In the genomic region with DNA sequence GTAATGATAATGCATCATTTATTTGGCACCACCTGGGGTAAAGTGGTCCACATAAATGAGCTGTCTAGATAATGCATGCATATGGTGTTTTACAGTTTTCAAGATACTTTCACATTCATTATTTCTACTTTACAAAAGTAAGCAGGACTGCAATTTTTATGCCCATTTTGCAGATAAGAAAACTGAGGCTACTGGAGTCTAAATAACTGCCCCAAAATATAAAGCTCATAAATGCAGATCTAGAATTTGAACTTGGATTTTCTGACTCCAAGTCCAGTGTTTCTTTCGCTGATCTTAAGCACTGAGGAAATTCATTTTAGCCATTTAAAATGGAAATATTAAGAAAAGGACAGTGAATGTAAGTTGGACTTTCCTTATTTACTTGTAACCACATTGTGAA, we compare ENCODE assay signal across 29 cellular contexts.
"Had no signal": no experiment of that assay in that cellular context is flagged by ENCODE, and none has a peak within 500 bp of the region (broad histone marks: within the 10 kb centered on the region; RNA-seq: fewer than 3 reads in every experiment).

No MANE protein-coding gene starts in this region.

- H3K4me1 ChIP-seq: stomach, suprapubic skin, testis, thyroid gland, tibial artery, tibial nerve, transverse colon, upper lobe of left lung, upper lobe of right lung, uterus, vagina had no signal

- DNase-seq: stimulated activated CD4-positive, alpha-beta T cell treated with anti-CD3 and anti-CD28 coated beads, Interleukin-2, amount 100 ng/mL, for 48 hours; stimulated activated CD4-positive, alpha-beta T cell treated with anti-CD3 and anti-CD28 coated beads, Interleukin-4, amount 100 ng/mL, for 1 hour; stimulated activated CD4-positive, alpha-beta T cell treated with anti-CD3 and anti-CD28 coated beads, Interleukin-4, amount 100 ng/mL, for 24 hours; stimulated activated CD4-positive, alpha-beta T cell treated with anti-CD3 and anti-CD28 coated beads, Interleukin-4, amount 100 ng/mL, for 4 hours; stimulated activated CD8-positive, alpha-beta memory T cell treated with anti-CD3 and anti-CD28 coated beads, Interleukin-4, amount 100 ng/mL, for 48 hours; stimulated activated naive B cell treated with anti-CD40 and anti-IgM and Interleukin-4, amounts not matched to agents 10 μg/mL and 1 μg/mL and 100 μg/mL, for 72 hours; stimulated activated naive CD4-positive, alpha-beta T cell; stimulated activated naive CD4-positive, alpha-beta T cell treated with Interleukin-2 at 50 U/mL for 16 hours; stimulated activated naive CD8-positive, alpha-beta T cell treated with anti-CD3 and anti-CD28 coated beads, Interleukin-15, amount 100 ng/mL, for 72 hours; stimulated activated naive CD8-positive, alpha-beta T cell treated with anti-CD3 and anti-CD28 coated beads, Interleukin-15, Interleukin-2, amounts not matched to agents 100 U/mL and 50 U/mL, for 24 hours; stomach; substantia nigra; testis; thyroid gland; tibial artery; transverse colon; trophoblast cell; upper lobe of left lung; upper lobe of right lung; uterus had no signal

- ATAC-seq: stimulated activated effector memory CD8-positive, alpha-beta T cell treated with anti-CD3 and anti-CD28 coated beads, Interleukin-12 subunit alpha, Interleukin-12 subunit beta, amount 100 ng/mL, for 72 hours; stimulated activated memory B cell treated with anti-CD40 and anti-IgM and Interleukin-4, amounts not matched to agents 10 μg/mL and 1 μg/mL and 100 μg/mL, for 72 hours; stimulated activated naive B cell treated with anti-CD40 and anti-IgM and Interleukin-4, amounts not matched to agents 10 μg/mL and 1 μg/mL and 100 μg/mL, for 72 hours; stimulated activated naive CD8-positive, alpha-beta T cell treated with anti-CD3 and anti-CD28 coated beads, Interleukin-15, amount 100 ng/mL, for 72 hours; stimulated activated naive CD8-positive, alpha-beta T cell treated with anti-CD3 and anti-CD28 coated beads, Interleukin-15, Interleukin-2, amounts not matched to agents 100 U/mL and 50 U/mL, for 24 hours; upper lobe of right lung had no signal

- H3K4me1 Mint-ChIP-seq: stimulated activated effector memory CD8-positive, alpha-beta T cell treated with anti-CD3 and anti-CD28 coated beads, Interleukin-12 subunit alpha, Interleukin-12 subunit beta, amount 100 ng/mL, for 72 hours; stimulated activated memory B cell treated with anti-CD40 and anti-IgM and Interleukin-4, amounts not matched to agents 10 μg/mL and 1 μg/mL and 100 μg/mL, for 72 hours; stimulated activated naive B cell treated with anti-CD40 and anti-IgM and Interleukin-4, amounts not matched to agents 10 μg/mL and 1 μg/mL and 100 μg/mL, for 72 hours; stimulated activated naive CD8-positive, alpha-beta T cell treated with anti-CD3 and anti-CD28 coated beads, Interleukin-15, amount 100 ng/mL, for 72 hours had no signal

- H3K4me3 ChIP-seq: stomach, suprapubic skin, testis, thoracic aorta, thyroid gland, tibial artery, tibial nerve, transverse colon, upper lobe of left lung, upper lobe of right lung, uterus, vagina had no signal

- H3K4me3 Mint-ChIP-seq: stimulated activated effector memory CD8-positive, alpha-beta T cell treated with anti-CD3 and anti-CD28 coated beads, Interleukin-12 subunit alpha, Interleukin-12 subunit beta, amount 100 ng/mL, for 72 hours; stimulated activated memory B cell treated with anti-CD40 and anti-IgM and Interleukin-4, amounts not matched to agents 10 μg/mL and 1 μg/mL and 100 μg/mL, for 72 hours; stimulated activated naive B cell treated with anti-CD40 and anti-IgM and Interleukin-4, amounts not matched to agents 10 μg/mL and 1 μg/mL and 100 μg/mL, for 72 hours; stimulated activated naive CD8-positive, alpha-beta T cell treated with anti-CD3 and anti-CD28 coated beads, Interleukin-15, amount 100 ng/mL, for 72 hours; stimulated activated naive CD8-positive, alpha-beta T cell treated with anti-CD3 and anti-CD28 coated beads, Interleukin-15, Interleukin-2, amounts not matched to agents 100 ng/mL and 50 ng/mL, for 24 hours; type B pancreatic cell had no signal

- H3K9me3 Mint-ChIP-seq: type B pancreatic cell had no signal

- H3K36me3 Mint-ChIP-seq: stimulated activated effector memory CD8-positive, alpha-beta T cell treated with anti-CD3 and anti-CD28 coated beads, Interleukin-12 subunit alpha, Interleukin-12 subunit beta, amount 100 ng/mL, for 72 hours; stimulated activated memory B cell treated with anti-CD40 and anti-IgM and Interleukin-4, amounts not matched to agents 10 μg/mL and 1 μg/mL and 100 μg/mL, for 72 hours; stimulated activated naive B cell treated with anti-CD40 and anti-IgM and Interleukin-4, amounts not matched to agents 10 μg/mL and 1 μg/mL and 100 μg/mL, for 72 hours had no signal

- H3K27ac Mint-ChIP-seq: stimulated activated effector memory CD8-positive, alpha-beta T cell treated with anti-CD3 and anti-CD28 coated beads, Interleukin-12 subunit alpha, Interleukin-12 subunit beta, amount 100 ng/mL, for 72 hours; stimulated activated memory B cell treated with anti-CD40 and anti-IgM and Interleukin-4, amounts not matched to agents 10 μg/mL and 1 μg/mL and 100 μg/mL, for 72 hours; stimulated activated naive B cell treated with anti-CD40 and anti-IgM and Interleukin-4, amounts not matched to agents 10 μg/mL and 1 μg/mL and 100 μg/mL, for 72 hours; stimulated activated naive CD8-positive, alpha-beta T cell treated with anti-CD3 and anti-CD28 coated beads, Interleukin-15, amount 100 ng/mL, for 72 hours; stimulated activated naive CD8-positive, alpha-beta T cell treated with anti-CD3 and anti-CD28 coated beads, Interleukin-15, Interleukin-2, amounts not matched to agents 100 ng/mL and 50 ng/mL, for 24 hours; type B pancreatic cell had no signal

- FAIRE-seq: urothelium cell line had no signal

- H3K27ac ChIP-seq: stomach, suprapubic skin, testis, thoracic aorta, thyroid gland, tibial artery, tibial nerve, transverse colon, upper lobe of left lung, upper lobe of right lung, uterus, vagina had no signal

- H3K9me3 ChIP-seq: suprapubic skin, testis, thoracic aorta, thyroid gland, tibial artery, tibial nerve, transverse colon, upper lobe of left lung, upper lobe of right lung, uterus, vagina had no signal

- H3K36me3 ChIP-seq: stomach, suprapubic skin, thoracic aorta, thyroid gland, tibial artery, tibial nerve, transverse colon, upper lobe of left lung, upper lobe of right lung, uterus, vagina had no signal

- H3K27me3 ChIP-seq: suprapubic skin, testis, thyroid gland, tibial artery, transverse colon, upper lobe of left lung, upper lobe of right lung, uterus, vagina had no signal

- H3K27me3 Mint-ChIP-seq: stimulated activated memory B cell treated with anti-CD40 and anti-IgM and Interleukin-4, amounts not matched to agents 10 μg/mL and 1 μg/mL and 100 μg/mL, for 72 hours; stimulated activated naive CD8-positive, alpha-beta T cell treated with anti-CD3 and anti-CD28 coated beads, Interleukin-15, amount 100 ng/mL, for 72 hours; stimulated activated naive CD8-positive, alpha-beta T cell treated with anti-CD3 and anti-CD28 coated beads, Interleukin-15, Interleukin-2, amounts not matched to agents 100 ng/mL and 50 ng/mL, for 24 hours had no signal
